21 cellular contexts compared by ENCODE assay signal in genomic region chr16:28125592-28125991, GRCh38.
DNase-seq lines count a peak whose midpoint lies in the region; ATAC-seq lines count a peak whose summit lies in the region.
"Had no signal": no experiment of that assay in that cellular context is flagged by ENCODE, and none has a peak within 500 bp of the region (broad histone marks: within the 10 kb centered on the region; RNA-seq: fewer than 3 reads in every experiment).

No MANE protein-coding gene starts in this region.

- intact Hi-C loops in activated CD4-positive, alpha-beta T cell treated with anti-CD3 and anti-CD28 coated beads, Interleukin-2, amount 10 ng/mL, durations not matched to agents 24 days and 14 days (cut with micrococcal nuclease): no loop called here

- H3K9me3 Mint-ChIP-seq in activated CD4-positive, alpha-beta T cell treated with anti-CD3 and anti-CD28 coated beads, Interleukin-2, amount 10 ng/mL, durations not matched to agents 7 days and 5 days: no peaks in the 10 kb centered on the region
- no peaks in the 10 kb centered on the region for H3K9me3 Mint-ChIP-seq in activated CD4-positive, alpha-beta T cell treated with anti-CD3 and anti-CD28 coated beads, Interleukin-2, amount 10 ng/mL, durations not matched to agents 24 days and 14 days
- H3K9me3 Mint-ChIP-seq in immature natural killer cell: no peaks in the 10 kb centered on the region
- no peaks in the 10 kb centered on the region for H3K9me3 Mint-ChIP-seq in stimulated activated effector memory CD8-positive, alpha-beta T cell treated with anti-CD3 and anti-CD28 coated beads, Interleukin-12 subunit alpha, Interleukin-12 subunit beta, amount 100 ng/mL, for 72 hours

- ATAC-seq in T-helper 17 cell (no peak), GM21576 (IDR thresholded peaks at IDR 0.05; ENCODE audit: unreplicated experiment) (no peak)
- ATAC-seq in stimulated activated effector memory CD8-positive, alpha-beta T cell treated with anti-CD3 and anti-CD28 coated beads, Interleukin-12 subunit alpha, Interleukin-12 subunit beta, amount 100 ng/mL, for 72 hours: no peak
- ATAC-seq: Right ventricle myocardium inferior had no signal

- H3K4me3 Mint-ChIP-seq in activated CD4-positive, alpha-beta T cell treated with anti-CD3 and anti-CD28 coated beads, Interleukin-2, amount 10 ng/mL, durations not matched to agents 7 days and 5 days: no peak overlapping the region
- no peak overlapping the region for H3K4me3 Mint-ChIP-seq in activated CD4-positive, alpha-beta T cell treated with anti-CD3 and anti-CD28 coated beads, Interleukin-2, amount 10 ng/mL, durations not matched to agents 24 days and 14 days
- no peak overlapping the region for H3K4me3 Mint-ChIP-seq in T-helper 17 cell
- H3K4me3 Mint-ChIP-seq in immature natural killer cell: peak overlapping the region in 2 of 5 donors; percentile 7 to 62
- no peak overlapping the region for H3K4me3 Mint-ChIP-seq in stimulated activated effector memory CD8-positive, alpha-beta T cell treated with anti-CD3 and anti-CD28 coated beads, Interleukin-12 subunit alpha, Interleukin-12 subunit beta, amount 100 ng/mL, for 72 hours

- no peaks in the 10 kb centered on the region for H3K4me1 Mint-ChIP-seq in activated CD4-positive, alpha-beta T cell treated with anti-CD3 and anti-CD28 coated beads, Interleukin-2, amount 10 ng/mL, durations not matched to agents 7 days and 5 days
- H3K4me1 Mint-ChIP-seq in activated CD4-positive, alpha-beta T cell treated with anti-CD3 and anti-CD28 coated beads, Interleukin-2, amount 10 ng/mL, durations not matched to agents 24 days and 14 days: peaks cover 6% of the 10 kb centered on the region
- H3K4me1 Mint-ChIP-seq in T-helper 17 cell: peaks cover 40% of the 10 kb centered on the region
- peaks cover 23 to 43% of the 10 kb centered on the region in 2 donors for H3K4me1 Mint-ChIP-seq in immature natural killer cell
- peaks cover 36% of the 10 kb centered on the region for H3K4me1 Mint-ChIP-seq in stimulated activated effector memory CD8-positive, alpha-beta T cell treated with anti-CD3 and anti-CD28 coated beads, Interleukin-12 subunit alpha, Interleukin-12 subunit beta, amount 100 ng/mL, for 72 hours

- H3K9me3 ChIP-seq in T-helper 17 cell (ENCODE audit: control insufficient read depth, low read length, poor library complexity, severe bottlenecking): no peaks in the 10 kb centered on the region

- CTCF ChIA-PET in activated CD4-positive, alpha-beta T cell treated with anti-CD3 and anti-CD28 coated beads, Interleukin-2, amount 10 ng/mL, durations not matched to agents 7 days and 5 days (lab: Charles Lee): interaction anchor here (0.7 kb wide), 1 partner anchor 43 kb away, joined by 3 read pairs; no protein-coding TSS in a partner anchor

- peak overlapping the region; percentile 71 for H3K27ac Mint-ChIP-seq in activated CD4-positive, alpha-beta T cell treated with anti-CD3 and anti-CD28 coated beads, Interleukin-2, amount 10 ng/mL, durations not matched to agents 7 days and 5 days
- H3K27ac Mint-ChIP-seq in activated CD4-positive, alpha-beta T cell treated with anti-CD3 and anti-CD28 coated beads, Interleukin-2, amount 10 ng/mL, durations not matched to agents 24 days and 14 days: no peak overlapping the region
- H3K27ac Mint-ChIP-seq in T-helper 17 cell (peak overlapping the region; percentile 96), immature natural killer cell (peak overlapping the region; percentile 55 to 91 (median 74))
- peak overlapping the region; percentile 92 for H3K27ac Mint-ChIP-seq in stimulated activated effector memory CD8-positive, alpha-beta T cell treated with anti-CD3 and anti-CD28 coated beads, Interleukin-12 subunit alpha, Interleukin-12 subunit beta, amount 100 ng/mL, for 72 hours

- POLR2A ChIA-PET in activated CD4-positive, alpha-beta T cell treated with anti-CD3 and anti-CD28 coated beads, Interleukin-2, amount 10 ng/mL, durations not matched to agents 7 days and 5 days (lab: Charles Lee): no interaction called here

- H3K27me3 Mint-ChIP-seq in activated CD4-positive, alpha-beta T cell treated with anti-CD3 and anti-CD28 coated beads, Interleukin-2, amount 10 ng/mL, durations not matched to agents 7 days and 5 days: no peaks in the 10 kb centered on the region
- H3K27me3 Mint-ChIP-seq in activated CD4-positive, alpha-beta T cell treated with anti-CD3 and anti-CD28 coated beads, Interleukin-2, amount 10 ng/mL, durations not matched to agents 24 days and 14 days: no peaks in the 10 kb centered on the region
- H3K27me3 Mint-ChIP-seq in T-helper 17 cell: no peaks in the 10 kb centered on the region
- H3K27me3 Mint-ChIP-seq in immature natural killer cell (ENCODE audit: low read depth in 3 of 3): peaks cover 0 to 2% (median 0%) of the 10 kb centered on the region in 3 donors

- no peak for DNase-seq in activated CD4-positive, alpha-beta T cell treated with anti-CD3 and anti-CD28 coated beads, Interleukin-2, amount 10 ng/mL, durations not matched to agents 7 days and 5 days
- no peak for DNase-seq in activated CD4-positive, alpha-beta T cell treated with anti-CD3 and anti-CD28 coated beads, Interleukin-2, amount 10 ng/mL, durations not matched to agents 24 days and 14 days
- DNase-seq in T-helper 17 cell (no peak), immature natural killer cell (peak in 1 of 3 donors; percentile 29), SHP77 treated with DMSO at 0.1 percent for 48 hours (lab: John Stamatoyannopoulos, UW) (no peak), NCI-H446 (lab: John Stamatoyannopoulos, UW) (no peak)
- DNase-seq in stimulated activated effector memory CD8-positive, alpha-beta T cell treated with anti-CD3 and anti-CD28 coated beads, Interleukin-12 subunit alpha, Interleukin-12 subunit beta, amount 100 ng/mL, for 72 hours (ENCODE audit: low spot score in 2 of 2): no peak
- DNase-seq: ACHN, C1 segment of cervical spinal cord, DMS53, GDM1, H7, Kasumi-1, NCI-H1694, NCI-H2081, NCI-H2171, NCI-H345, NCI-H526, OCI-M1 had no signal

- H3K36me3 Mint-ChIP-seq in activated CD4-positive, alpha-beta T cell treated with anti-CD3 and anti-CD28 coated beads, Interleukin-2, amount 10 ng/mL, durations not matched to agents 7 days and 5 days (ENCODE audit: low read depth): peaks cover 69% of the 10 kb centered on the region
- peaks cover 73% of the 10 kb centered on the region for H3K36me3 Mint-ChIP-seq in activated CD4-positive, alpha-beta T cell treated with anti-CD3 and anti-CD28 coated beads, Interleukin-2, amount 10 ng/mL, durations not matched to agents 24 days and 14 days (ENCODE audit: low read depth)
- H3K36me3 Mint-ChIP-seq in T-helper 17 cell (ENCODE audit: low read depth): peaks cover 18% of the 10 kb centered on the region
- peaks cover 32 to 73% (median 44%) of the 10 kb centered on the region in 3 donors for H3K36me3 Mint-ChIP-seq in immature natural killer cell
- H3K36me3 Mint-ChIP-seq in stimulated activated effector memory CD8-positive, alpha-beta T cell treated with anti-CD3 and anti-CD28 coated beads, Interleukin-12 subunit alpha, Interleukin-12 subunit beta, amount 100 ng/mL, for 72 hours: peaks cover 99% of the 10 kb centered on the region
